11 cellular contexts compared by ENCODE assay signal in the genomic region with DNA sequence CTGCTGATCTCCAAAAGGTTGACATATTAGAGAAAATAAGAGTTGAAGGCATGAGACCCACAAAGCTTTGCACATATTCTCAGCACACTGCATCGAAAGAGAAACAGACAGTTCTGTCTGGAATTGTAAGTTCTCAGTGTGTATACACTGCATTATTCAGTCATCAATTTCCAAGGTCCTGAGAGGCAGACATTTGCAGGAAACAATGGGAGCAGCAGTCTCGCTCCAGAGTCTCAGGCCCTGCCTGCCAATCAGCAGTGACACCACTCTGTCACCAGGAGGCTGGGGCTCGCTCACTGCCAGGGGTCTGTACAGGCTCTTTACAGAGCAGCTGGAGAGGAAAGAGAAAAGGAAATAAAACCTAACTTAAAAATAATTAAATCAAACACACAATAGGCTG. TPM values are rescaled to one million over a fixed set of nuclear protein-coding genes. Genes with fewer than 3 reads are reported as not detected.
DNase-seq lines count a peak whose midpoint lies in the region; ATAC-seq and TF ChIP-seq lines count a peak whose summit lies in the region.
"Had no signal": no experiment of that assay in that cellular context is flagged by ENCODE, and none has a peak within 500 bp of the region (broad histone marks: within the 10 kb centered on the region; RNA-seq: fewer than 3 reads in every experiment).

No MANE protein-coding gene starts in this region.

- DNase-seq in left ventricle myocardium inferior (no peak), Right ventricle myocardium inferior (ENCODE audit: missing footprints) (no peak), WTC11 (ENCODE audit: low spot score) (peak; percentile 64), right lobe of liver (peak in 1 of 3 donors; percentile 38), Peyer's patch (no peak)
- DNase-seq in T-helper 2 cell treated with Interferon-gamma antibody and Interleukin-4, amounts not matched to agents 5 μg/mL and 100 μg/mL, for 36 hours (ENCODE audit: low spot score): no peak
- DNase-seq in activated CD8-positive, alpha-beta memory T cell treated with anti-CD3 and anti-CD28 coated beads, Interleukin-2, amount 50 U/mL, for 48 hours: no peak
- DNase-seq: activated CD8-positive, alpha-beta T cell treated with anti-CD3 and anti-CD28 coated beads, Interleukin-2, amount 10 ng/mL, durations not matched to agents 7 days and 5 days; stimulated activated naive CD4-positive, alpha-beta T cell had no signal

- H3K27ac ChIP-seq in left ventricle myocardium inferior (replicated peaks) (no peak overlapping the region), right lobe of liver (peak overlapping the region; percentile 14 to 38 (median 30)), Peyer's patch (no peak overlapping the region)

- intact Hi-C loops in left ventricle myocardium inferior (cut with micrococcal nuclease): no loop called here
- intact Hi-C loops in Right ventricle myocardium inferior (cut with DNase I): no loop called here
- intact Hi-C loops in right lobe of liver (cut with DNase I): no loop called here

- no peaks in the 10 kb centered on the region for H3K27me3 ChIP-seq in left ventricle myocardium inferior (ENCODE audit: low read depth)
- H3K27me3 ChIP-seq in right lobe of liver: no peaks in the 10 kb centered on the region
- H3K27me3 ChIP-seq in Peyer's patch: no peaks in the 10 kb centered on the region
- H3K27me3 ChIP-seq: esophagus muscularis mucosa had no signal

- H3K4me1 Mint-ChIP-seq in WTC11: peaks cover 37% of the 10 kb centered on the region
- H3K4me1 Mint-ChIP-seq in T-helper 2 cell treated with Interferon-gamma antibody and Interleukin-4, amounts not matched to agents 5 μg/mL and 100 μg/mL, for 36 hours (ENCODE audit: low read depth): no peaks in the 10 kb centered on the region

- CTCF ChIA-PET in WTC11 (lab: Charles Lee): interaction anchor here (0.5 to 1.1 kb wide), 5 partner anchors 15 to 82 kb away, joined by 3 to 4 read pairs (median 3); no protein-coding TSS in a partner anchor

- peak; percentile 39 for TF ChIP-seq CTCF in left ventricle myocardium inferior (IDR thresholded peaks at IDR 0.05; ENCODE audit: borderline replicate concordance)
- TF ChIP-seq CTCF in WTC11 (IDR thresholded peaks at IDR 0.05): no peak
- peak in 3 of 4 donors; percentile 12 to 16 (median 14) for TF ChIP-seq CTCF in right lobe of liver (IDR thresholded peaks at IDR 0.05)
- no peak for TF ChIP-seq CTCF in Peyer's patch (IDR thresholded peaks at IDR 0.05)

- peaks cover 4% of the 10 kb centered on the region; the same call in 1 of the 2 replicates for H3K36me3 Mint-ChIP-seq in WTC11
- H3K36me3 Mint-ChIP-seq in T-helper 2 cell treated with Interferon-gamma antibody and Interleukin-4, amounts not matched to agents 5 μg/mL and 100 μg/mL, for 36 hours (ENCODE audit: low read depth): no peaks in the 10 kb centered on the region

- H3K4me3 Mint-ChIP-seq in WTC11: no peak overlapping the region
- H3K4me3 Mint-ChIP-seq in T-helper 2 cell treated with Interferon-gamma antibody and Interleukin-4, amounts not matched to agents 5 μg/mL and 100 μg/mL, for 36 hours: no peak overlapping the region
- H3K4me3 Mint-ChIP-seq: activated CD8-positive, alpha-beta T cell treated with anti-CD3 and anti-CD28 coated beads, Interleukin-2, amount 10 ng/mL, durations not matched to agents 7 days and 5 days had no signal

- H3K9me3 Mint-ChIP-seq in WTC11: no peaks in the 10 kb centered on the region
- H3K9me3 Mint-ChIP-seq in T-helper 2 cell treated with Interferon-gamma antibody and Interleukin-4, amounts not matched to agents 5 μg/mL and 100 μg/mL, for 36 hours: no peaks in the 10 kb centered on the region

- 45% methylated on average over 3 of the region's 3 CpGs for WGBS in right lobe of liver (ENCODE audit: insufficient coverage, low coverage, low lambda C conversion rate, missing lambda C conversion rate)

- TF ChIP-seq POLR2A in right lobe of liver (IDR thresholded peaks at IDR 0.05) (no peak), Peyer's patch (IDR thresholded peaks at IDR 0.05) (no peak)

- H3K36me3 ChIP-seq in left ventricle myocardium inferior: peaks cover 2% of the 10 kb centered on the region
- no peaks in the 10 kb centered on the region for H3K36me3 ChIP-seq in right lobe of liver
- H3K36me3 ChIP-seq in Peyer's patch: no peaks in the 10 kb centered on the region
- H3K36me3 ChIP-seq: esophagus muscularis mucosa had no signal

- no peaks in the 10 kb centered on the region for H3K27me3 Mint-ChIP-seq in WTC11 (ENCODE audit: low read depth)
- peaks cover 19% of the 10 kb centered on the region for H3K27me3 Mint-ChIP-seq in T-helper 2 cell treated with Interferon-gamma antibody and Interleukin-4, amounts not matched to agents 5 μg/mL and 100 μg/mL, for 36 hours (ENCODE audit: low read depth)

- POLR2A ChIA-PET in WTC11 (lab: Charles Lee): no interaction called here

- no peak overlapping the region for H3K27ac Mint-ChIP-seq in WTC11
- H3K27ac Mint-ChIP-seq in T-helper 2 cell treated with Interferon-gamma antibody and Interleukin-4, amounts not matched to agents 5 μg/mL and 100 μg/mL, for 36 hours: no peak overlapping the region
- H3K27ac Mint-ChIP-seq: activated CD8-positive, alpha-beta T cell treated with anti-CD3 and anti-CD28 coated beads, Interleukin-2, amount 10 ng/mL, durations not matched to agents 7 days and 5 days had no signal

- H3K4me3 ChIP-seq in left ventricle myocardium inferior: no peak overlapping the region
- peak overlapping the region; percentile 4 to 9 (median 7) for H3K4me3 ChIP-seq in right lobe of liver
- H3K4me3 ChIP-seq in Peyer's patch: no peak overlapping the region
- H3K4me3 ChIP-seq: esophagus muscularis mucosa had no signal

- H3K9me3 ChIP-seq in left ventricle myocardium inferior (replicated peaks): no peaks in the 10 kb centered on the region
- no peaks in the 10 kb centered on the region for H3K9me3 ChIP-seq in right lobe of liver
- H3K9me3 ChIP-seq in Peyer's patch: no peaks in the 10 kb centered on the region
- H3K9me3 ChIP-seq: esophagus muscularis mucosa had no signal

- no peak for ATAC-seq in Right ventricle myocardium inferior
- peak; percentile 90 for ATAC-seq in WTC11
- ATAC-seq in right lobe of liver: peak; percentile 30 to 73 (median 64)
- ATAC-seq in HG03469 (IDR thresholded peaks at IDR 0.05; ENCODE audit: unreplicated experiment): no peak
- ATAC-seq: activated CD8-positive, alpha-beta T cell treated with anti-CD3 and anti-CD28 coated beads, Interleukin-2, amount 10 ng/mL, durations not matched to agents 7 days and 5 days had no signal

- peaks cover 50% of the 10 kb centered on the region for H3K4me1 ChIP-seq in left ventricle myocardium inferior
- peaks cover 0 to 44% (median 16%) of the 10 kb centered on the region in 4 donors for H3K4me1 ChIP-seq in right lobe of liver
- H3K4me1 ChIP-seq in Peyer's patch: no peaks in the 10 kb centered on the region

TF ChIP-seq in WTC11, 78 proteins besides CTCF, POLR2A, EP300 and RAD21 (continues in another document):
- TF ChIP-seq ARID4B (CRISPR knock-in tag; IDR thresholded peaks at IDR 0.05; ENCODE audit: borderline replicate concordance): no peak
- TF ChIP-seq, protein P1, sequence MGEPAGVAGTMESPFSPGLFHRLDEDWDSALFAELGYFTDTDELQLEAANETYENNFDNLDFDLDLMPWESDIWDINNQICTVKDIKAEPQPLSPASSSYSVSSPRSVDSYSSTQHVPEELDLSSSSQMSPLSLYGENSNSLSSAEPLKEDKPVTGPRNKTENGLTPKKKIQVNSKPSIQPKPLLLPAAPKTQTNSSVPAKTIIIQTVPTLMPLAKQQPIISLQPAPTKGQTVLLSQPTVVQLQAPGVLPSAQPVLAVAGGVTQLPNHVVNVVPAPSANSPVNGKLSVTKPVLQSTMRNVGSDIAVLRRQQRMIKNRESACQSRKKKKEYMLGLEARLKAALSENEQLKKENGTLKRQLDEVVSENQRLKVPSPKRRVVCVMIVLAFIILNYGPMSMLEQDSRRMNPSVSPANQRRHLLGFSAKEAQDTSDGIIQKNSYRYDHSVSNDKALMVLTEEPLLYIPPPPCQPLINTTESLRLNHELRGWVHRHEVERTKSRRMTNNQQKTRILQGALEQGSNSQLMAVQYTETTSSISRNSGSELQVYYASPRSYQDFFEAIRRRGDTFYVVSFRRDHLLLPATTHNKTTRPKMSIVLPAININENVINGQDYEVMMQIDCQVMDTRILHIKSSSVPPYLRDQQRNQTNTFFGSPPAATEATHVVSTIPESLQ (CRISPR knock-in tag; IDR thresholded peaks at IDR 0.05): no peak
- no peak for TF ChIP-seq MAX (CRISPR knock-in tag; IDR thresholded peaks at IDR 0.05)

RNA-seq across cellular contexts. Expression of gene JAZF1, which starts 36.3 kb away (rescaled TPM):
- 29.4 TPM for total RNA-seq in left ventricle myocardium inferior
- total RNA-seq in Right ventricle myocardium inferior: 25.6 TPM
- total RNA-seq in WTC11 (2021): 11.9 to 19.0 TPM (median 17.0 TPM) in 3 replicates
- 10 to 100 TPM in 1 of 6 experiments, 1 to 10 TPM in 5; 4.8 to 20.9 (median 6.9) TPM for total RNA-seq in right lobe of liver
- 10 to 100 TPM in 1 of 4 donors, 1 to 10 TPM in 3; 1.9 to 15.7 (median 2.6) TPM for total RNA-seq in Peyer's patch

Comparison
In these comparisons a context has a peak if more than half of its experiments do, and no peak if none do; other contexts are left out.
1. H3K27ac ChIP-seq: peak in right lobe of liver (3 of 3); none in left ventricle myocardium inferior (single experiment) and Peyer's patch (0 of 4).
2. H3K4me3 ChIP-seq: peak in right lobe of liver (3 of 3); none in left ventricle myocardium inferior (single experiment) and Peyer's patch (0 of 4).
3. CTCF ChIP-seq: peak in left ventricle myocardium inferior (single experiment) and right lobe of liver (3 of 4); none in WTC11 (single experiment) and Peyer's patch (0 of 6).
4. ATAC-seq: peak in WTC11 (single experiment) and right lobe of liver (4 of 4); none in Right ventricle myocardium inferior (single experiment) and HG03469 (single experiment).